ENCODE assay signal across 8 cellular contexts in the genomic region with DNA sequence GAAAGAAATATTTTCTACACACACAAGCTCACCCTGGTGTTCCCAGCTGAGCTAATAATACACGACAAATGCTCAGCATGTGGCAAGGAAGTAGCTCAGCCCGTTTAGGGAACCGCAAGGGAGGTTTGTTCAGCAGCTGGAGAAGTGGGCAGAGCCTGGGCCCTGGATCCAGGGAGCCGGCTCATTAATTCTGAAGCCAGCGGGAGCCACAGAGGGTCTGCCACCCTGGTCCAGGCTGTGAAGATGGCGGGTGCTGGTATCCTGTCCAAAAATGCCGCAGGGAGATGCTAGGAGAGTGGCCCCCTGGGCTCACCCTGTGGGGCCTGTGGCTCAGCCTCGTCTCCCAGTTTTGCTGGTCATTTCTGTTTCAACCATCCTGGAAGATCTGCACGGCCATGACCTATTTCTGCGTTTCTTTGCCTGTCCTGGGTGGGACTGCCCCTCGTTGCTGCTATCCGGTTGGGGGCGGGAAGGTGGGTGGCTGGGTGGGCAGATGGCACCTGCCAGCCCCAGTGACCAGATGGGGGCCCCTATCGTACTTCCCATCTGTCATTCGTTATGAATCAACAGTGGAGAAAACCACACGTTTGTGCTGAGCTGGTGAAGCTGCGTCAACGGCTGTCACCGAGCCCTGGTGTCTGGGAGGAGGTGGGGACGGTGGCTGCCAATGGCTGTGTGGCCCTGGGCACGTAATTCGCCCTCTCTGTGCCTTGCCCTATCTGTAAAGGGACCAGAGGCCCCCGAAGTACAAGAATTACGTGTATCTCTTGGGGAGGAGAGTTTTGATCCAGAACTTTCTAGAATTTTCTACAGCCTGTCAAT.
DNase-seq lines count a peak whose midpoint lies in the region; ATAC-seq lines count a peak whose summit lies in the region.

No MANE protein-coding gene starts in this region.

- H3K9me3 Mint-ChIP-seq in memory B cell: no peaks in the 10 kb centered on the region

- ATAC-seq in memory B cell (ENCODE audit: low read depth): peak; percentile 83

- peak overlapping the region; percentile 17 for H3K4me3 Mint-ChIP-seq in memory B cell

- H3K36me3 ChIP-seq in KOPT-K1 (ENCODE audit: insufficient read depth, low read length): peaks cover 15% of the 10 kb centered on the region; the same call in 1 of the 2 replicates

- H3K36me3 Mint-ChIP-seq in memory B cell: no peaks in the 10 kb centered on the region

- H3K9me3 ChIP-seq in KOPT-K1 (ENCODE audit: insufficient read depth, low read length, poor library complexity, severe bottlenecking): no peaks in the 10 kb centered on the region

- H3K27ac ChIP-seq in KOPT-K1 (ENCODE audit: low read depth, low read length, poor library complexity, severe bottlenecking) (peak overlapping the region; percentile 100), angular gyrus (ENCODE audit: low read depth, low read length) (peak overlapping the region; percentile 64)

- peak overlapping the region; percentile 7 for H3K27ac Mint-ChIP-seq in memory B cell

- DNase-seq in DMS79 treated with DMSO at 0.1 percent for 48 hours (lab: John Stamatoyannopoulos, UW) (peak; percentile 5), DMS79 (lab: John Stamatoyannopoulos, UW) (no peak), T-helper 22 cell (ENCODE audit: low read depth) (peak; percentile 90), memory B cell (ENCODE audit: low spot score in 2 of 2) (peak; percentile 22 to 44), NCI-H128 (lab: John Stamatoyannopoulos, UW; ENCODE audit: unreplicated experiment) (no peak)
- peak; percentile 70 to 92 for DNase-seq in stimulated activated CD8-positive, alpha-beta memory T cell treated with anti-CD3 and anti-CD28 coated beads, Interleukin-7, amount 100 ng/mL, for 48 hours (ENCODE audit: extremely low read depth in 1 of 2, low read depth in 1 of 2)

- H3K27me3 Mint-ChIP-seq in memory B cell: peaks cover 6% of the 10 kb centered on the region

- peaks cover 9% of the 10 kb centered on the region for H3K4me1 Mint-ChIP-seq in memory B cell

Comparison
In these comparisons a context has a peak if more than half of its experiments do, and no peak if none do; other contexts are left out.
1. DNase-seq: peak in DMS79 treated with DMSO at 0.1 percent for 48 hours (single experiment), T-helper 22 cell (single experiment), memory B cell (2 of 2) and stimulated activated CD8-positive, alpha-beta memory T cell treated with anti-CD3 and anti-CD28 coated beads, Interleukin-7, amount 100 ng/mL, for 48 hours (2 of 2); none in DMS79 (single experiment) and NCI-H128 (single experiment).